9 cellular contexts compared by ENCODE assay signal in the genomic region with DNA sequence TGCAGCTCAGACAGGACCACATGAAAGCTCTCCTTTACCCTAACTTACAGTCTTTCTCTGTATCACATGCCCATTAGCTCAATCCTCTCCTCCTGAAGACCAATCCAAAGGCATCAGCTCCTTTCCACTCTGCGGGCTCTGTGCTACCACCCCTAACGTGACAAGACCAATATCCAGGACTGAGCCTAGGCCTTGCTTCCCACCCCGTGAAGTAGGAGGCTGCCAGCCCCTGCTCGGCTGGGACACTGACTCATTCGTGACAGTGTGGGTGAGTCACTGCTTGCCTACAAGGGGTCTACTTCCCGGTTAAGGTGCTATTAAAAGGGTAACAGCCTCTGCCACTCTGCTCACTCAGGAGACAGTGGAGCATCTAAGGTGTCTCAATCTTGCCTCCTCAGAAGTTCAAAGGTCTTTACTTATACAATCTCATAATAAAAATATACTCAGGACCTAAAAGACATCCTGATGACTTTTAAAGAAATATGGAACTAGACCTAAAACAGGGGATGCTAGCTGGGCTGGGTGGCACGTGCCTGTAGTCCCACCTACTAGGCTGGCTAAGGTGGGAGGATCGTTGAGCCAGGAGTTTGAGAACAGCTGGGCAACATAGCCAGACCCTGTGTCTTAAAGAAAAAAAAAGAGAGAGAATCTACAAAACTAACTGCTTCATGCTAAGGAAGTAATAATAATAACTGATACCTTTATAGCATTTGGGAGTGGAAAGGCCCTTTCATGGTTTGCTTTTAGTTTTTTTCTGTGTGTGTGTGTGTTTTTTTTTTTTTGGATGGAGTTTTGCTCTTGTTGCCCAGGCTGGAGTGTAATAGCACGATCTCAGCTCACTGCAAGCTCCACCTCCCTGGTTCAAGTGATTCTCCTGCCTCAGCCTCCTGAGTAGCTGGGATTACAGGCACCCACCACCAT. TPM values are rescaled to one million over a fixed set of nuclear protein-coding genes. Genes with fewer than 3 reads are reported as not detected.
A peak's percentile ranks its signal among the peaks of the same experiment; 100 is the strongest.
DNase-seq lines count a peak whose midpoint lies in the region; ATAC-seq and TF ChIP-seq lines count a peak whose summit lies in the region.
"Had no signal": no experiment of that assay in that cellular context is flagged by ENCODE, and none has a peak within 500 bp of the region (broad histone marks: within the 10 kb centered on the region; RNA-seq: fewer than 3 reads in every experiment).

No MANE protein-coding gene starts in this region.

- H3K27ac ChIP-seq in osteoblast (ENCODE audit: low read depth, low read length) = peak overlapping the region; percentile 99

- H3K4me1 Mint-ChIP-seq in CD14-positive monocyte = peaks cover 39% of the 10 kb centered on the region

- H3K27me3 ChIP-seq in osteoblast (ENCODE audit: insufficient read depth, low read length) = no peaks in the 10 kb centered on the region

- peak overlapping the region; percentile 30 to 88 (median 70) for H3K27ac Mint-ChIP-seq in CD14-positive monocyte

- H3K4me2 ChIP-seq in osteoblast (ENCODE audit: insufficient read depth, low read length) = no peak overlapping the region

- H3K36me3 Mint-ChIP-seq in CD14-positive monocyte = no peaks in the 10 kb centered on the region

- no peaks in the 10 kb centered on the region for H4K20me1 ChIP-seq in osteoblast (ENCODE audit: insufficient read depth, low read length)

- DNase-seq in CD14-positive monocyte (ENCODE audit: low spot score) = peak; percentile 82
- DNase-seq in NOMO-1 (lab: John Stamatoyannopoulos, UW; ENCODE audit: unreplicated experiment in 2 of 2) = peak; percentile 73 to 82
- DNase-seq in choroid plexus epithelial cell (ENCODE audit: low read depth) = peak; percentile 80
- peak; percentile 98 for DNase-seq in osteoblast (ENCODE audit: insufficient read length, low spot score, missing footprints)
- no peak for DNase-seq in GOT3 (lab: John Stamatoyannopoulos, UW)
- no peak for DNase-seq in left lobe of liver (ENCODE audit: low spot score)
- DNase-seq in NCI-H2107 (lab: John Stamatoyannopoulos, UW) = no peak
- DNase-seq: hippocampal formation had no signal

- no peaks in the 10 kb centered on the region for H3K79me2 ChIP-seq in osteoblast (ENCODE audit: insufficient read depth, low read length)

- H3K4me1 ChIP-seq in osteoblast (ENCODE audit: insufficient read depth, low read length) = peaks cover 52% of the 10 kb centered on the region

- no peaks in the 10 kb centered on the region for H3K9me3 ChIP-seq in osteoblast (ENCODE audit: low read depth, low read length)

- no peaks in the 10 kb centered on the region for H3K36me3 ChIP-seq in osteoblast (ENCODE audit: insufficient read depth, low read length)

- no peak overlapping the region for H3K4me3 Mint-ChIP-seq in CD14-positive monocyte

- H3K9me3 Mint-ChIP-seq in CD14-positive monocyte = no peaks in the 10 kb centered on the region

- ATAC-seq in left lobe of liver (no peak), HG02840 (IDR thresholded peaks at IDR 0.05; ENCODE audit: low FRiP score, unreplicated experiment) (no peak)

- intact Hi-C loops in CD14-positive monocyte (cut with micrococcal nuclease) = no loop called here

- no peak overlapping the region for H2AFZ ChIP-seq in osteoblast (ENCODE audit: low read length)

- peaks cover 0 to 5% (median 4%) of the 10 kb centered on the region in 3 donors for H3K27me3 Mint-ChIP-seq in CD14-positive monocyte (ENCODE audit: low read depth in 3 of 3)

- TF ChIP-seq CTCF in CD14-positive monocyte (IDR thresholded peaks at IDR 0.05) (no peak), choroid plexus epithelial cell (conservative IDR thresholded peaks at IDR 0.05; ENCODE audit: low read depth, low read length) (no peak), osteoblast (IDR thresholded peaks at IDR 0.05; ENCODE audit: extremely low read depth, low read depth, low read length) (no peak)

- H3K4me3 ChIP-seq in choroid plexus epithelial cell (ENCODE audit: low read depth, low read length) (no peak overlapping the region), osteoblast (ENCODE audit: insufficient read depth, low read length) (no peak overlapping the region)

RNA-seq across cellular contexts. Expression of a gene that starts 55.0 kb away (rescaled TPM):
- not detected for polyA plus RNA-seq in CD14-positive monocyte
- total RNA-seq in osteoblast = 18.8 and 20.3 TPM in 2 replicates
- total RNA-seq in left lobe of liver = 4.6 TPM

Comparison
In these comparisons a context has a peak if more than half of its experiments do, and no peak if none do; other contexts are left out.
1. DNase-seq: peak in CD14-positive monocyte (single experiment), NOMO-1 (2 of 2), choroid plexus epithelial cell (single experiment) and osteoblast (single experiment); none in GOT3 (single experiment), left lobe of liver (single experiment) and NCI-H2107 (single experiment).